In genomic region chr22:41524809-41525449, GRCh38 we compare ENCODE assay signal across 8 cellular contexts. TPM values are rescaled to one million over a fixed set of nuclear protein-coding genes. Genes with fewer than 3 reads are reported as not detected.
DNase-seq lines count a peak whose midpoint lies in the region; ATAC-seq and TF ChIP-seq lines count a peak whose summit lies in the region.

No MANE protein-coding gene starts in this region.

- no peaks in the 10 kb centered on the region for H3K9me3 ChIP-seq in OCI-LY7 (ENCODE audit: low read length)

- H3K36me3 ChIP-seq in OCI-LY7 (ENCODE audit: insufficient read depth, low read length): peaks cover 89% of the 10 kb centered on the region

- CTCF ChIA-PET in OCI-LY7 (lab: Charles Lee; ENCODE audit: unreplicated experiment): no interaction called here

- no peak overlapping the region for H3K27ac ChIP-seq in OCI-LY7 (ENCODE audit: low read depth, low read length, poor library complexity, severe bottlenecking)

- TF ChIP-seq CTCF in OCI-LY7 (conservative IDR thresholded peaks at IDR 0.05; ENCODE audit: low read length): 0 out of 2 replicates have a peak, but pooled peaks have one; percentile 17

- no peaks in the 10 kb centered on the region for H3K4me1 ChIP-seq in OCI-LY7 (ENCODE audit: insufficient read depth, low read length, poor library complexity, severe bottlenecking)

- intact Hi-C loops in OCI-LY7 (cut with micrococcal nuclease; ENCODE audit: unreplicated experiment): no loop called here

- no peak for DNase-seq in OCI-LY7 (ENCODE audit: low spot score)
- peak; percentile 34 to 40 for DNase-seq in activated T-helper 1 cell treated with anti-CD3 and anti-CD28 coated beads, Interleukin-2, amount 50 U/mL, for 16 hours (ENCODE audit: low read depth in 1 of 2, low spot score in 1 of 2)
- peak; percentile 70 for DNase-seq in iris pigment epithelial cell (ENCODE audit: low read depth)
- peak; percentile 75 for DNase-seq in stimulated activated CD8-positive, alpha-beta memory T cell treated with anti-CD3 and anti-CD28 coated beads, Interleukin-4, amount 100 ng/mL, for 48 hours
- DNase-seq in retina: no peak
- no peak for DNase-seq in DMS153 (lab: John Stamatoyannopoulos, UW)

- no peak overlapping the region for H3K4me2 ChIP-seq in OCI-LY7 (ENCODE audit: low read length)

- ATAC-seq in GM21526 (IDR thresholded peaks at IDR 0.05; ENCODE audit: low FRiP score, unreplicated experiment) (no peak), GM18868 (IDR thresholded peaks at IDR 0.05; ENCODE audit: unreplicated experiment) (no peak)

- POLR2A ChIA-PET in OCI-LY7 (lab: Charles Lee): interaction anchor here (1.2 kb wide), 1 partner anchor 56 kb away, joined by 3 read pairs; the partner anchor contains the start of genes ACO2 and PHF5A

- H3K4me3 ChIP-seq in OCI-LY7 (ENCODE audit: low read depth, low read length, poor library complexity, severe bottlenecking): no peak overlapping the region

- no peaks in the 10 kb centered on the region for H4K20me1 ChIP-seq in OCI-LY7 (ENCODE audit: insufficient read depth, low read length)

- H3K79me2 ChIP-seq in OCI-LY7 (ENCODE audit: insufficient read depth, low read depth, low read length): no peaks in the 10 kb centered on the region

- no TSS peak for BruUV-seq in OCI-LY7 (replicated peaks; lab: Mats Ljungman, UMichigan)

- no peaks in the 10 kb centered on the region for H3K9me2 ChIP-seq in OCI-LY7 (ENCODE audit: insufficient read depth, low read length)

- H2AFZ ChIP-seq in OCI-LY7 (ENCODE audit: low read length): no peak overlapping the region

RNA-seq across cellular contexts. Expression of gene POLR3H, which starts 19.3 kb away (rescaled TPM):
- 26.6 and 28.5 TPM in 2 replicates for total RNA-seq in OCI-LY7 (2014; rRNA removed; shearing (Covaris generic))
- total RNA-seq in OCI-LY7 (2022): 41.0 and 48.3 TPM in 2 replicates

RNA-seq across cellular contexts. Expression of gene CSDC2, which starts 35.9 kb away (rescaled TPM):
- not detected in 2 replicates for total RNA-seq in OCI-LY7 (2014; rRNA removed; shearing (Covaris generic))
- total RNA-seq in OCI-LY7 (2022): not detected in 2 replicates

RNA-seq across cellular contexts. Expression of gene ACO2, which starts 56.0 kb away (rescaled TPM):
- 61.5 and 69.0 TPM in 2 replicates for total RNA-seq in OCI-LY7 (2014; rRNA removed; shearing (Covaris generic))
- 102 and 107 TPM in 2 replicates for total RNA-seq in OCI-LY7 (2022)

RNA-seq across cellular contexts. Expression of gene PHF5A, which starts 56.4 kb away (rescaled TPM):
- 87.9 and 98.8 TPM in 2 replicates for total RNA-seq in OCI-LY7 (2014; rRNA removed; shearing (Covaris generic))
- total RNA-seq in OCI-LY7 (2022): 60.9 and 62.1 TPM in 2 replicates

Comparison
In these comparisons a context has a peak if more than half of its experiments do, and no peak if none do; other contexts are left out.
1. DNase-seq: peak in activated T-helper 1 cell treated with anti-CD3 and anti-CD28 coated beads, Interleukin-2, amount 50 U/mL, for 16 hours (2 of 2), iris pigment epithelial cell (single experiment) and stimulated activated CD8-positive, alpha-beta memory T cell treated with anti-CD3 and anti-CD28 coated beads, Interleukin-4, amount 100 ng/mL, for 48 hours (single experiment); none in OCI-LY7 (single experiment), retina (single experiment) and DMS153 (single experiment).